Comparison of ENCODE assay signal across 14 cellular contexts in the genomic region with DNA sequence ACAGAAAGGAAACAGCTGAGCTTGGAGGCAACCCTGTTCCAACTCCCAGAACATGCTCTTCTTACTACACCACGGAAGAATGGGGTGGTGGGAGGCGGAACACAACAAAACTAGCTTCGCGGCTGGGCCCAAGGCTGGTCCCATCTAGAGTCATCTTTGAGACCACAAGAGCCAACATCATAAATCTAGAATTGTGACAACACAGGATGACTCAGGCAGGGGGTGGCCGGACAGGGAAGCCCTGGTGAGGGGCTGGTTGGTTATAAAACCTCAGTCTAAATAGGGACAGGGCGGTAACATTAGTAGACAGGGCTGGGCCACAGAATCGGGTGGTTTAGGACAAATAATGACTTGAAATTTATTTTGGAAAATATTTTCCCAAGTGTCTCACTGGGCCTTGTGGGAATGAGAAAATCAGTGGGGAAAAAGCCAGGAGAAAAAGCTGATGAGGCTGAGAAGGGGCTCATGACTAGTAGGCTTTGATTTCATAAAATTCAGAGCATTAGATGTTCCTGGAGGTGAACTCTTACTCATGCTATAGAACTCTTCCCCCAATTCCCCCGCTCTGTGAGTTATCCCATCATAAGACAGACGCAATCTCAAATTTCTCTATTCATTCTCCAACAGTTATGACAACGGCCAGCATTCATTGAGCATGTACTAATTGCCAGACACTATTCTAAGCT.
DNase-seq lines count a peak whose midpoint lies in the region; ATAC-seq and TF ChIP-seq lines count a peak whose summit lies in the region.
"Had no signal": no experiment of that assay in that cellular context is flagged by ENCODE, and none has a peak within 500 bp of the region (broad histone marks: within the 10 kb centered on the region; RNA-seq: fewer than 3 reads in every experiment).

No MANE protein-coding gene starts in this region.

- dilution Hi-C loops in mammary epithelial cell (cut with HindIII; ENCODE audit: low sequenced_read_pairs) = no loop called here

- H3K4me2 ChIP-seq in mammary epithelial cell (ENCODE audit: insufficient read depth, low read depth, low read length) = no peak overlapping the region

- H3K36me3 Mint-ChIP-seq in MCF 10A (ENCODE audit: insufficient read depth, unreplicated experiment) = no peaks in the 10 kb centered on the region

- peaks cover 14% of the 10 kb centered on the region for H3K9me3 Mint-ChIP-seq in MCF 10A (ENCODE audit: unreplicated experiment)

- peaks cover 4% of the 10 kb centered on the region for H3K4me1 Mint-ChIP-seq in MCF 10A (ENCODE audit: insufficient read depth, unreplicated experiment)

- POLR2A ChIA-PET in MCF 10A (lab: Yijun Ruan, JAX) = no interaction called here

- intact Hi-C loops in MCF 10A (cut with micrococcal nuclease) (no loop called here), mammary epithelial cell (cut with micrococcal nuclease) (no loop called here), lower leg skin (cut with DNase I; ENCODE audit: low total_unique reads) (no loop called here), uterus (cut with DNase I; ENCODE audit: low total_unique reads) (no loop called here), posterior cingulate gyrus (cut with DNase I) (no loop called here)

- no peak for ATAC-seq in GM19463 (IDR thresholded peaks at IDR 0.05; ENCODE audit: unreplicated experiment)

- H3K4me1 ChIP-seq in mammary epithelial cell (ENCODE audit: insufficient read depth, low read length) (peaks cover 8% of the 10 kb centered on the region), uterus (no peaks in the 10 kb centered on the region)
- H3K4me1 ChIP-seq: ascending aorta had no signal

- no peaks in the 10 kb centered on the region for H3K79me2 ChIP-seq in mammary epithelial cell (ENCODE audit: insufficient read depth, low read length)

- no peaks in the 10 kb centered on the region for H3K27me3 Mint-ChIP-seq in MCF 10A (ENCODE audit: insufficient read depth, unreplicated experiment)

- in situ Hi-C loops in mammary epithelial cell (cut with MboI; ENCODE audit: low sequenced_read_pairs in 2 of 2) = loop anchor here (25.0 kb wide), 1 partner anchor 338 kb away; no protein-coding TSS in a partner anchor

- TF ChIP-seq POLR2A in lower leg skin (IDR thresholded peaks at IDR 0.05) = no peak
- TF ChIP-seq POLR2A in uterus (IDR thresholded peaks at IDR 0.05) = no peak

- no peak overlapping the region for H3K4me3 Mint-ChIP-seq in MCF 10A (ENCODE audit: unreplicated experiment)
- H3K4me3 Mint-ChIP-seq: B cell, mesothelial cell of epicardium had no signal

- no peaks in the 10 kb centered on the region for H3K9me3 ChIP-seq in mammary epithelial cell (replicated peaks; ENCODE audit: insufficient read depth, low read length)
- no peaks in the 10 kb centered on the region for H3K9me3 ChIP-seq in uterus
- H3K9me3 ChIP-seq: ascending aorta had no signal

- CTCF ChIA-PET in MCF 10A (lab: Yijun Ruan, JAX) = interaction anchor here (0.5 to 1.5 kb wide), 3 partner anchors 10 to 114 kb away, joined by 4 to 10 read pairs (median 4); no protein-coding TSS in a partner anchor
- CTCF ChIA-PET in mammary epithelial cell (lab: Charles Lee; ENCODE audit: low non-redundant PET) = no interaction called here

- H3K4me3 ChIP-seq in mammary epithelial cell (replicated peaks in 1 of 3; ENCODE audit: insufficient read depth in 1 of 3, low read depth in 2 of 3, low read length in 3 of 3) = no peak overlapping the region
- no peak overlapping the region for H3K4me3 ChIP-seq in lower leg skin (ENCODE audit: low read depth, poor library complexity, severe bottlenecking)
- H3K4me3 ChIP-seq in uterus = no peak overlapping the region
- H3K4me3 ChIP-seq: ascending aorta had no signal

- H3K27ac Mint-ChIP-seq in MCF 10A (ENCODE audit: low read depth, unreplicated experiment) = peak overlapping the region; percentile 50
- H3K27ac Mint-ChIP-seq: B cell, mesothelial cell of epicardium had no signal

- H3K36me3 ChIP-seq in mammary epithelial cell (ENCODE audit: insufficient read depth, low read length) (no peaks in the 10 kb centered on the region), uterus (no peaks in the 10 kb centered on the region)
- H3K36me3 ChIP-seq: ascending aorta had no signal

- TF ChIP-seq CTCF in MCF 10A (IDR thresholded peaks at IDR 0.05; ENCODE audit: unreplicated experiment) = no peak
- no peak for TF ChIP-seq CTCF in mammary epithelial cell (conservative IDR thresholded peaks at IDR 0.05 in 1 of 2, IDR thresholded peaks at IDR 0.05 in 1 of 2; ENCODE audit: extremely low read depth in 1 of 2, insufficient read depth in 1 of 2, low read depth in 1 of 2, low read length in 2 of 2)
- TF ChIP-seq CTCF in lower leg skin (IDR thresholded peaks at IDR 0.05) = no peak
- no peak for TF ChIP-seq CTCF in uterus (IDR thresholded peaks at IDR 0.05)

- WGBS in mammary epithelial cell (ENCODE audit: low coverage, missing lambda C conversion rate) = 85% methylated on average over 9 of the region's 10 CpGs
- WGBS in lower leg skin, 2 donors = 54 to 56% methylated on average over 10 of the region's 10 CpGs

- DNase-seq in MCF 10A (ENCODE audit: unreplicated experiment) = no peak
- no peak for DNase-seq in mammary epithelial cell
- peak; percentile 33 to 37 for DNase-seq in activated T-cell treated with anti-CD3 and anti-CD28 coated beads, Interleukin-2, amount 50 U/mL, for 48 hours
- peak; percentile 82 to 92 for DNase-seq in lower leg skin (ENCODE audit: low spot score in 2 of 2)
- peak; percentile 60 to 76 for DNase-seq in uterus
- DNase-seq in cerebellar nuclear complex (lab: John Stamatoyannopoulos, UW) = no peak
- DNase-seq in posterior cingulate gyrus = no peak
- DNase-seq: erythroblast, NCI-H1092, RPMI8226 had no signal

- H3K27ac ChIP-seq in mammary epithelial cell (ENCODE audit: insufficient read depth, low read depth, low read length) (no peak overlapping the region), uterus (peak overlapping the region; percentile 61 to 77)

- no peak overlapping the region for H2AFZ ChIP-seq in mammary epithelial cell (ENCODE audit: low read depth, low read length)

- H3K27me3 ChIP-seq in mammary epithelial cell (ENCODE audit: insufficient read depth, low read length) (no peaks in the 10 kb centered on the region), uterus (no peaks in the 10 kb centered on the region)
- H3K27me3 ChIP-seq: ascending aorta had no signal

- no peak overlapping the region for H3K9ac ChIP-seq in mammary epithelial cell (ENCODE audit: insufficient read depth, low read length)

- no peaks in the 10 kb centered on the region for H4K20me1 ChIP-seq in mammary epithelial cell (ENCODE audit: insufficient read depth, low read length)

- no TSS peak for BruUV-seq in MCF 10A (replicated peaks; lab: Mats Ljungman, UMichigan)
- no TSS peak for BruUV-seq in mammary epithelial cell (replicated peaks; lab: Mats Ljungman, UMichigan)

Comparison
In these comparisons a context has a peak if more than half of its experiments do, and no peak if none do; other contexts are left out.
1. DNase-seq: peak in activated T-cell treated with anti-CD3 and anti-CD28 coated beads, Interleukin-2, amount 50 U/mL, for 48 hours (2 of 2), lower leg skin (2 of 2) and uterus (2 of 2); none in MCF 10A (single experiment), mammary epithelial cell (single experiment), cerebellar nuclear complex (0 of 2) and posterior cingulate gyrus (0 of 10).